1 cellular context compared by ENCODE assay signal in genomic region chr5:100110497-100110896, GRCh38.
TF ChIP-seq lines count a peak whose summit lies in the region.

No MANE protein-coding gene starts in this region.

TF ChIP-seq in WTC11, 78 proteins besides CTCF, POLR2A, EP300 and RAD21 (continued from another document):
- TF ChIP-seq SOX15 (CRISPR knock-in tag; IDR thresholded peaks at IDR 0.05) (no peak), TEAD1 (CRISPR knock-in tag; IDR thresholded peaks at IDR 0.05) (no peak), ATF3 (CRISPR knock-in tag; conservative IDR thresholded peaks at IDR 0.05) (no peak), NFYB (CRISPR knock-in tag; conservative IDR thresholded peaks at IDR 0.05; ENCODE audit: low read depth) (no peak)
- TF ChIP-seq, protein P1, sequence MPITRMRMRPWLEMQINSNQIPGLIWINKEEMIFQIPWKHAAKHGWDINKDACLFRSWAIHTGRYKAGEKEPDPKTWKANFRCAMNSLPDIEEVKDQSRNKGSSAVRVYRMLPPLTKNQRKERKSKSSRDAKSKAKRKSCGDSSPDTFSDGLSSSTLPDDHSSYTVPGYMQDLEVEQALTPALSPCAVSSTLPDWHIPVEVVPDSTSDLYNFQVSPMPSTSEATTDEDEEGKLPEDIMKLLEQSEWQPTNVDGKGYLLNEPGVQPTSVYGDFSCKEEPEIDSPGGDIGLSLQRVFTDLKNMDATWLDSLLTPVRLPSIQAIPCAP (CRISPR knock-in tag; IDR thresholded peaks at IDR 0.05) = no peak
- TF ChIP-seq, protein P2, sequence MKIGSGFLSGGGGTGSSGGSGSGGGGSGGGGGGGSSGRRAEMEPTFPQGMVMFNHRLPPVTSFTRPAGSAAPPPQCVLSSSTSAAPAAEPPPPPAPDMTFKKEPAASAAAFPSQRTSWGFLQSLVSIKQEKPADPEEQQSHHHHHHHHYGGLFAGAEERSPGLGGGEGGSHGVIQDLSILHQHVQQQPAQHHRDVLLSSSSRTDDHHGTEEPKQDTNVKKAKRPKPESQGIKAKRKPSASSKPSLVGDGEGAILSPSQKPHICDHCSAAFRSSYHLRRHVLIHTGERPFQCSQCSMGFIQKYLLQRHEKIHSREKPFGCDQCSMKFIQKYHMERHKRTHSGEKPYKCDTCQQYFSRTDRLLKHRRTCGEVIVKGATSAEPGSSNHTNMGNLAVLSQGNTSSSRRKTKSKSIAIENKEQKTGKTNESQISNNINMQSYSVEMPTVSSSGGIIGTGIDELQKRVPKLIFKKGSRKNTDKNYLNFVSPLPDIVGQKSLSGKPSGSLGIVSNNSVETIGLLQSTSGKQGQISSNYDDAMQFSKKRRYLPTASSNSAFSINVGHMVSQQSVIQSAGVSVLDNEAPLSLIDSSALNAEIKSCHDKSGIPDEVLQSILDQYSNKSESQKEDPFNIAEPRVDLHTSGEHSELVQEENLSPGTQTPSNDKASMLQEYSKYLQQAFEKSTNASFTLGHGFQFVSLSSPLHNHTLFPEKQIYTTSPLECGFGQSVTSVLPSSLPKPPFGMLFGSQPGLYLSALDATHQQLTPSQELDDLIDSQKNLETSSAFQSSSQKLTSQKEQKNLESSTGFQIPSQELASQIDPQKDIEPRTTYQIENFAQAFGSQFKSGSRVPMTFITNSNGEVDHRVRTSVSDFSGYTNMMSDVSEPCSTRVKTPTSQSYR (CRISPR knock-in tag; IDR thresholded peaks at IDR 0.05) = no peak
